ENCODE assay signal across 8 cellular contexts in the genomic region with DNA sequence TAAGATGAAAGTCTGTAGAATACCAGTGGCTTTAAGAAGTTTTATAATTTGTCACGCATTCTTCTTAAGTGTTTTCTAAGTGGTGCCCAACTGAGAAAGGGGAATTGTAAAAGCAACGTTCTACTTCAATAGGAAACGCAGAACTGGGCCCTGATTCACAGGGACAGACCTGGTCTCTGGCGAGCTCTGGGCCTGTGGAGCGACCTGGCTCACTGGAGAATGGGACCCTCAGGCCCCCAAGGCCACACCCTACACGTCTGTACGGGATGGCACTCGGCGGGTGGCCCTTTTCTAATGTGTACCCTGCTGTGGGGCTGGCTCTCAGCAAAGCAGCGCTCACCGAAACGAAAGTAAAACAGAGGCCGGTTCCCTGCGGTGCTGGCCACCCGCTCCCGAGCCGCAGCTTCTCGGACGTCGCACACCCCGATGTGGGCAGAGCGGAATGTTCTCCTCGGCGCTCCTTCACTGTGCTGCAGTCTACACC.
DNase-seq lines count a peak whose midpoint lies in the region; ATAC-seq lines count a peak whose summit lies in the region.

No MANE protein-coding gene starts in this region.

- H3K4me1 ChIP-seq in CD4-positive, alpha-beta memory T cell (ENCODE audit: insufficient read depth, low read length), result no peaks in the 10 kb centered on the region
- H3K4me1 ChIP-seq in duodenal mucosa (ENCODE audit: control insufficient read depth in 1 of 2, insufficient read depth in 2 of 2, low read length in 2 of 2), result peaks cover 0 to 5% of the 10 kb centered on the region in 2 donors
- H3K4me1 ChIP-seq in muscle layer of colon (ENCODE audit: insufficient read depth, low read length), result peaks cover 58% of the 10 kb centered on the region

- no peaks in the 10 kb centered on the region for H3K9me3 Mint-ChIP-seq in CD4-positive, alpha-beta memory T cell

- CTCF ChIA-PET in CD4-positive, alpha-beta memory T cell (lab: Charles Lee; ENCODE audit: partially characterized antibody), result no interaction called here

- intact Hi-C loops in CD4-positive, alpha-beta memory T cell (cut with micrococcal nuclease), result loop anchor here (1.0 kb wide), 1 partner anchor 14 kb away; no protein-coding TSS in a partner anchor

- H3K36me3 ChIP-seq in CD4-positive, alpha-beta memory T cell (ENCODE audit: insufficient read depth, low read length), result no peaks in the 10 kb centered on the region
- peaks cover 0 to 4% of the 10 kb centered on the region in 2 donors for H3K36me3 ChIP-seq in duodenal mucosa (ENCODE audit: control insufficient read depth in 1 of 2, insufficient read depth in 2 of 2, low read length in 2 of 2)
- peaks cover 10% of the 10 kb centered on the region for H3K36me3 ChIP-seq in muscle layer of colon (ENCODE audit: insufficient read depth, low read length)

- no peaks in the 10 kb centered on the region for H3K27me3 ChIP-seq in CD4-positive, alpha-beta memory T cell (ENCODE audit: insufficient read depth, low read length)
- no peaks in the 10 kb centered on the region for H3K27me3 ChIP-seq in duodenal mucosa (ENCODE audit: control insufficient read depth in 1 of 2, insufficient read depth in 2 of 2, low read length in 2 of 2)
- no peaks in the 10 kb centered on the region for H3K27me3 ChIP-seq in muscle layer of colon (ENCODE audit: control insufficient read depth in 1 of 2, insufficient read depth in 2 of 2, low read length in 2 of 2)

- no peaks in the 10 kb centered on the region for H3K9me3 ChIP-seq in CD4-positive, alpha-beta memory T cell (ENCODE audit: control insufficient read depth in 1 of 2, low read length in 2 of 2)
- H3K9me3 ChIP-seq in T-helper 17 cell (ENCODE audit: control insufficient read depth, low read length, poor library complexity, severe bottlenecking) (no peaks in the 10 kb centered on the region), duodenal mucosa (ENCODE audit: control insufficient read depth in 1 of 2, low read length in 2 of 2) (no peaks in the 10 kb centered on the region), muscle layer of colon (ENCODE audit: low read length) (no peaks in the 10 kb centered on the region)

- H3K27me3 Mint-ChIP-seq in CD4-positive, alpha-beta memory T cell, result peaks cover 2% of the 10 kb centered on the region in 2 donors
- peaks cover 8% of the 10 kb centered on the region for H3K27me3 Mint-ChIP-seq in T-helper 17 cell

- H3K27ac Mint-ChIP-seq in CD4-positive, alpha-beta memory T cell, result peak overlapping the region; percentile 92 to 98 (median 94)
- H3K27ac Mint-ChIP-seq in T-helper 17 cell, result peak overlapping the region; percentile 90

- peak overlapping the region; percentile 82 to 94 (median 90) for H3K4me3 Mint-ChIP-seq in CD4-positive, alpha-beta memory T cell
- peak overlapping the region; percentile 84 for H3K4me3 Mint-ChIP-seq in T-helper 17 cell

- ATAC-seq in HG02798 (IDR thresholded peaks at IDR 0.05; ENCODE audit: poor library complexity, unreplicated experiment) (peak; percentile 59), T-helper 17 cell (peak; percentile 64)

- POLR2A ChIA-PET in CD4-positive, alpha-beta memory T cell (lab: Charles Lee; ENCODE audit: partially characterized antibody), result no interaction called here

- peak overlapping the region in 1 of 2 donors; percentile 40 for H3K4me3 ChIP-seq in CD4-positive, alpha-beta memory T cell (ENCODE audit: low read length in 2 of 2)
- H3K4me3 ChIP-seq in duodenal mucosa (ENCODE audit: low read depth in 1 of 2, low read length in 2 of 2) (peak overlapping the region; percentile 53 to 66), muscle layer of colon (ENCODE audit: low read depth in 1 of 2, low read length in 2 of 2) (peak overlapping the region in 1 of 2 donors; percentile 39)

- H3K36me3 Mint-ChIP-seq in CD4-positive, alpha-beta memory T cell, result peaks cover 0 to 6% of the 10 kb centered on the region in 2 donors
- H3K36me3 Mint-ChIP-seq in T-helper 17 cell (ENCODE audit: low read depth), result no peaks in the 10 kb centered on the region

- DNase-seq in CD4-positive, alpha-beta memory T cell, result peak in 3 of 5 donors; percentile 30 to 41 (median 35)
- DNase-seq in T-helper 17 cell, result peak in 1 of 3 donors; percentile 10
- no peak for DNase-seq in kidney glomerular epithelial cell (lab: John Stamatoyannopoulos, UW)
- no peak for DNase-seq in NCI-H1694 treated with DMSO at 0.1 percent for 48 hours (lab: John Stamatoyannopoulos, UW)
- no peak for DNase-seq in NCI-H2196 (lab: John Stamatoyannopoulos, UW; ENCODE audit: unreplicated experiment)

- peaks cover 6 to 30% (median 19%) of the 10 kb centered on the region in 4 donors for H3K4me1 Mint-ChIP-seq in CD4-positive, alpha-beta memory T cell
- H3K4me1 Mint-ChIP-seq in T-helper 17 cell, result peaks cover 5% of the 10 kb centered on the region

- peak overlapping the region; percentile 72 for H3K27ac ChIP-seq in CD4-positive, alpha-beta memory T cell (ENCODE audit: low read depth, low read length)
- H3K27ac ChIP-seq in duodenal mucosa (ENCODE audit: low read depth, low read length), result peak overlapping the region; percentile 33
- H3K27ac ChIP-seq in muscle layer of colon (ENCODE audit: low read depth, low read length), result peak overlapping the region; percentile 93

- H3K9ac ChIP-seq in duodenal mucosa (ENCODE audit: low read depth in 1 of 2, low read length in 2 of 2) (peak overlapping the region in 1 of 2 donors; percentile 59), muscle layer of colon (ENCODE audit: low read length) (peak overlapping the region; percentile 22)

Comparison
In these comparisons a context has a peak if more than half of its experiments do, and no peak if none do; other contexts are left out.
1. DNase-seq: peak in CD4-positive, alpha-beta memory T cell (3 of 5); none in kidney glomerular epithelial cell (single experiment), NCI-H1694 treated with DMSO at 0.1 percent for 48 hours (single experiment) and NCI-H2196 (single experiment).
2. H3K27ac ChIP-seq: peak in every context shown above with its lines; median percentile 93 in muscle layer of colon; 72 in CD4-positive, alpha-beta memory T cell; 33 in duodenal mucosa.